Comparison of ENCODE assay signal across 1 cellular context in genomic region chr4:14877246-14878220, GRCh38.
TF ChIP-seq lines count a peak whose summit lies in the region.

No MANE protein-coding gene starts in this region.

TF ChIP-seq in GM12878, 131 proteins besides CTCF, POLR2A, EP300 and RAD21 (continued from another document):
- TF ChIP-seq PRDM15 (CRISPR knock-in tag; IDR thresholded peaks at IDR 0.05) (no peak), CBX5 (IDR thresholded peaks at IDR 0.05; ENCODE audit: low read depth) (no peak), MEF2B (IDR thresholded peaks at IDR 0.05; ENCODE audit: partially characterized antibody, poor library complexity, severe bottlenecking) (no peak), ZNF274 (IDR thresholded peaks at IDR 0.05; ENCODE audit: insufficient read depth, insufficient read length) (no peak)
TF ChIP-seq in GM12878: peak in this region for 7.
